1 cellular context compared by ENCODE assay signal in the genomic region with DNA sequence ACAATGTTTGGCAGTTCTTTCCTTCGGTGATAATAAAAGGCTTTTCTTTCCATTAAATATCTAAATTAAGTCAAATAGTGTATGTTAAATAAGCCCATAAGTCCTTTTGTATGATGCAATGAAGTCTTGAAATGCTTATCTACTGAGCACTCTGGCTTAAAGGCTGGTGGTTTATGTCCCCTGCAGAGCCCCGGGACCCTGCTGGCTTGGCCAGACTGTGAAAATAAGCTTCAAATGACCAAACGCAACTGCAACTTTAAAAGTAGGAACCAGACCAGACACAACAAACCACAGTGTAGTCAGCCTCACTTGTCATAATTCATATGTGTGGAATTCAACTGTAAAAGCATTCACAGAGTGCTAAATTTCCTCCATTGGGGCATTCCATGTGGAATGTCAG.
TF ChIP-seq lines count a peak whose summit lies in the region.

No MANE protein-coding gene starts in this region.

TF ChIP-seq in SK-N-SH, 30 proteins besides CTCF, POLR2A, EP300 and RAD21 (continued from another document):
- TF ChIP-seq, protein P1, sequence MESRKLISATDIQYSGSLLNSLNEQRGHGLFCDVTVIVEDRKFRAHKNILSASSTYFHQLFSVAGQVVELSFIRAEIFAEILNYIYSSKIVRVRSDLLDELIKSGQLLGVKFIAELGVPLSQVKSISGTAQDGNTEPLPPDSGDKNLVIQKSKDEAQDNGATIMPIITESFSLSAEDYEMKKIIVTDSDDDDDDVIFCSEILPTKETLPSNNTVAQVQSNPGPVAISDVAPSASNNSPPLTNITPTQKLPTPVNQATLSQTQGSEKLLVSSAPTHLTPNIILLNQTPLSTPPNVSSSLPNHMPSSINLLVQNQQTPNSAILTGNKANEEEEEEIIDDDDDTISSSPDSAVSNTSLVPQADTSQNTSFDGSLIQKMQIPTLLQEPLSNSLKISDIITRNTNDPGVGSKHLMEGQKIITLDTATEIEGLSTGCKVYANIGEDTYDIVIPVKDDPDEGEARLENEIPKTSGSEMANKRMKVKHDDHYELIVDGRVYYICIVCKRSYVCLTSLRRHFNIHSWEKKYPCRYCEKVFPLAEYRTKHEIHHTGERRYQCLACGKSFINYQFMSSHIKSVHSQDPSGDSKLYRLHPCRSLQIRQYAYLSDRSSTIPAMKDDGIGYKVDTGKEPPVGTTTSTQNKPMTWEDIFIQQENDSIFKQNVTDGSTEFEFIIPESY (IDR thresholded peaks at IDR 0.05; ENCODE audit: borderline replicate concordance, low read depth) = peak; percentile 50; the same call in 1 of the 2 replicates
- TF ChIP-seq MEF2A (IDR thresholded peaks at IDR 0.05; ENCODE audit: borderline replicate concordance, low read depth) = peak; percentile 35; the same call in 1 of the 2 replicates
- no peak for TF ChIP-seq EZH2phosphoT487 (IDR thresholded peaks at IDR 0.05; ENCODE audit: borderline replicate concordance, low read depth)
- TF ChIP-seq CHD2 (IDR thresholded peaks at IDR 0.05; ENCODE audit: low read length, partially characterized antibody) = no peak
- peak; percentile 52 for TF ChIP-seq JUND (IDR thresholded peaks at IDR 0.05)
- TF ChIP-seq, protein P2, sequence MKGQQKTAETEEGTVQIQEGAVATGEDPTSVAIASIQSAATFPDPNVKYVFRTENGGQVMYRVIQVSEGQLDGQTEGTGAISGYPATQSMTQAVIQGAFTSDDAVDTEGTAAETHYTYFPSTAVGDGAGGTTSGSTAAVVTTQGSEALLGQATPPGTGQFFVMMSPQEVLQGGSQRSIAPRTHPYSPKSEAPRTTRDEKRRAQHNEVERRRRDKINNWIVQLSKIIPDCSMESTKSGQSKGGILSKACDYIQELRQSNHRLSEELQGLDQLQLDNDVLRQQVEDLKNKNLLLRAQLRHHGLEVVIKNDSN (IDR thresholded peaks at IDR 0.05; ENCODE audit: borderline replicate concordance, low read depth) = no peak
- TF ChIP-seq, protein P3, sequence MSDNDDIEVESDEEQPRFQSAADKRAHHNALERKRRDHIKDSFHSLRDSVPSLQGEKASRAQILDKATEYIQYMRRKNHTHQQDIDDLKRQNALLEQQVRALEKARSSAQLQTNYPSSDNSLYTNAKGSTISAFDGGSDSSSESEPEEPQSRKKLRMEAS (IDR thresholded peaks at IDR 0.05; ENCODE audit: low read depth) = peak; percentile 24; the same call in 1 of the 2 replicates
- TF ChIP-seq YY1 (IDR thresholded peaks at IDR 0.05; ENCODE audit: low read depth) = no peak
- TF ChIP-seq POLR2AphosphoS5 (IDR thresholded peaks at IDR 0.05; ENCODE audit: low read depth, low read length) = peak; percentile 20; the same call in 1 of the 2 replicates
- peak; percentile 82 for TF ChIP-seq TCF12 (IDR thresholded peaks at IDR 0.05)
- TF ChIP-seq GATA2 (CRISPR knock-in tag; IDR thresholded peaks at IDR 0.05) = no peak
- TF ChIP-seq SMC3 (IDR thresholded peaks at IDR 0.05; ENCODE audit: low read depth, low read length) = no peak
